22 cellular contexts compared by ENCODE assay signal in the genomic region with DNA sequence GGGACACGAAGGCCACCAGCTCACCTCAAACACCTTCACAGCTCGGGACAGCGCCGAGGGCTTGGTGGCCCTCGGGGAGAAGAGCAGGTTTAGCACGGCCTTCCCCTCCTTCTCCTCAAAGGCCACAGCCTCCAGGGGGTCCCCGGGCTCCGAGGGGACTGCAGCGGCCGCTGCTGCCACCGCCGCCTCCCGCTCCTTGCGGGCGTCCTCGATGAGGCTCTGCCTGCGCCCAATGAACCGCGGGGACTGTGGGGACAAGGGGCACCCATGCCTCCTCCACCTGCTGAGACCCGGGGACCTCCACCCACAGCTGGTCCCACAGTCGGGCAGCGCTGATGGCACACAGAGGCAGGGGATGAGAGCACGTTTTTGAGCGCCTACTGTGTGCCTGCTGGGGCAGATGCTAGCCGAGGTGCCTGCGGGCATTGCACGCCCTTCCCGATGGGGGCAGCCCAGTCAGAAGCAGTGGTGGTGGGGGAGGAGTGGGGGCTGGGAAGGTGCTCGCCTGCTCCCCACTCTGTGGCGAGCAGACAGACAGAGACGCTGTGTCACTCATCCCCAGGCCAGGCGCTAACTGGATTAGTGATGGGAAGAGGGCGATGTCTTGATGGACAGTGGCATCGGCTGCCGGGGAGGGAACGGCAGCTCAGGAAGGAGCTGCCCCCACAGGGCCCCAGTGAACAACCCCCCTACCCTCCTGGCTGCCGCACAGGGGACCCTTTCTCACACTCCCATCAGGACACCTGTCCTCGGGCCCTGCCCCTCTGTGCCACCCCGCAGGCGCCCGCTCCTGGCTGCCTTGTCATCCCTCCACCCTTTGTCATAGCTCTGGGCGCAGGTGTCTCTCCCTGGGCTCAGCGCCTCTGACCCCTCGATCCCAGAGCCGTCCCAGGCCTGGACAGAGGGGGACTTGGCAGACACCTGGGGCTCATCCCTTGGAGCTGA. TPM values are rescaled to one million over a fixed set of nuclear protein-coding genes. Genes with fewer than 3 reads are reported as not detected.
"Had no signal": no experiment of that assay in that cellular context is flagged by ENCODE, and none has a peak within 500 bp of the region (broad histone marks: within the 10 kb centered on the region; RNA-seq: fewer than 3 reads in every experiment).

No MANE protein-coding gene starts in this region.

- H3K4me3 ChIP-seq: esophagus squamous epithelium, gastroesophageal sphincter, left ventricle myocardium inferior, lung, neural progenitor cell, pancreas, suprapubic skin, thyroid gland had no signal

- DNase-seq: dermis blood vessel endothelial cell; esophagus squamous epithelium; foreskin fibroblast; glutamatergic neuron; immature natural killer cell; left ventricle myocardium inferior; mesenchymal stem cell; midbrain; occipital lobe; pancreas; right cardiac atrium; stimulated activated CD4-positive, alpha-beta T cell treated with anti-CD3 and anti-CD28 coated beads, Interleukin-4, amount 100 ng/mL, for 1 hour; stimulated activated CD8-positive, alpha-beta memory T cell treated with anti-CD3 and anti-CD28 coated beads, Interleukin-4, amount 100 ng/mL, for 48 hours; stimulated activated naive CD8-positive, alpha-beta T cell treated with anti-CD3 and anti-CD28 coated beads, Interleukin-15, Interleukin-2, amounts not matched to agents 100 U/mL and 50 U/mL, for 24 hours; thyroid gland had no signal

- H3K4me2 ChIP-seq: neural progenitor cell had no signal

- H3K27ac ChIP-seq: gastroesophageal sphincter, left ventricle myocardium inferior, neural progenitor cell, pancreas, suprapubic skin, thyroid gland had no signal

- H3K9ac ChIP-seq: neural progenitor cell had no signal

- H3K9me3 ChIP-seq: esophagus squamous epithelium, gastroesophageal sphincter, left ventricle myocardium inferior, pancreas, suprapubic skin, thyroid gland had no signal

- H3K27me3 ChIP-seq: pancreas, thyroid gland had no signal

- H3K36me3 ChIP-seq: esophagus squamous epithelium, gastroesophageal sphincter, left ventricle myocardium inferior, neural progenitor cell, pancreas, suprapubic skin, thyroid gland had no signal

- H2AFZ ChIP-seq: neural progenitor cell had no signal

RNA-seq across cellular contexts. Expression of a gene that starts 1.7 kb away (rescaled TPM):
- total RNA-seq: dermis blood vessel endothelial cell; left ventricle myocardium inferior; natural killer cell treated with Interleukin-12 subunit alpha and Interleukin-12 subunit beta and Interleukin-15 and Interleukin-18, amount 100 ng/mL, for 72 hours; occipital lobe; right cardiac atrium; thyroid gland had no signal
- polyA plus RNA-seq: immature natural killer cell, right cardiac atrium had no signal

RNA-seq across cellular contexts. Expression of a gene that starts 8.9 kb away (rescaled TPM):
- total RNA-seq: dermis blood vessel endothelial cell; epithelial cell of proximal tubule; esophagus squamous epithelium; gastroesophageal sphincter; left ventricle myocardium inferior; lung; natural killer cell treated with Interleukin-12 subunit alpha and Interleukin-12 subunit beta and Interleukin-15 and Interleukin-18, amount 100 ng/mL, for 72 hours; occipital lobe; suprapubic skin; thyroid gland had no signal
- polyA plus RNA-seq: immature natural killer cell, keratinocyte, right cardiac atrium had no signal

RNA-seq across cellular contexts. Expression of a gene that starts 30.7 kb away (rescaled TPM):
- polyA plus RNA-seq: immature natural killer cell, keratinocyte had no signal
